In genomic region chr11:46936138-46937110, GRCh38 we compare ENCODE assay signal across 8 cellular contexts. TPM values are rescaled to one million over a fixed set of nuclear protein-coding genes. Genes with fewer than 3 reads are reported as not detected.
A peak's percentile ranks its signal among the peaks of the same experiment; 100 is the strongest.
DNase-seq lines count a peak whose midpoint lies in the region; ATAC-seq and TF ChIP-seq lines count a peak whose summit lies in the region.

A gene with protein sequence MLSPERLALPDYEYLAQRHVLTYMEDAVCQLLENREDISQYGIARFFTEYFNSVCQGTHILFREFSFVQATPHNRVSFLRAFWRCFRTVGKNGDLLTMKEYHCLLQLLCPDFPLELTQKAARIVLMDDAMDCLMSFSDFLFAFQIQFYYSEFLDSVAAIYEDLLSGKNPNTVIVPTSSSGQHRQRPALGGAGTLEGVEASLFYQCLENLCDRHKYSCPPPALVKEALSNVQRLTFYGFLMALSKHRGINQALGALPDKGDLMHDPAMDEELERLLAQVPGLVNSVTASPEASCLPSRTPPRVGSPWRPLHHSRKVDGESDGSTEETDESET (plus strand): TSS chr11:46936761. CDS start chr11:46936806, 45 bp downstream.

- no peaks in the 10 kb centered on the region for H3K9me3 Mint-ChIP-seq in type B pancreatic cell

- peaks cover 8% of the 10 kb centered on the region for H3K36me3 Mint-ChIP-seq in type B pancreatic cell

- no peaks in the 10 kb centered on the region for H3K27me3 Mint-ChIP-seq in type B pancreatic cell

- H3K4me1 Mint-ChIP-seq in type B pancreatic cell (ENCODE audit: unreplicated experiment), result peaks cover 12% of the 10 kb centered on the region

- TF ChIP-seq CTCF in GM12865 (IDR thresholded peaks at IDR 0.05; ENCODE audit: insufficient read depth, low read depth, low read length, missing control alignments) (no peak), heart right ventricle (IDR thresholded peaks at IDR 0.05) (no peak), type B pancreatic cell (conservative IDR thresholded peaks at IDR 0.05) (no peak)

- WGBS in heart right ventricle, 2 donors, result 21% methylated on average over 41 of the region's 41 CpGs

- peaks cover 0 to 18% (median 10%) of the 10 kb centered on the region in 9 donors for H3K4me1 ChIP-seq in heart right ventricle

- peak within 1 kb of the TSS; percentile 99 for H3K4me3 Mint-ChIP-seq in type B pancreatic cell

- ATAC-seq in HG02840 (IDR thresholded peaks at IDR 0.05; ENCODE audit: low FRiP score, unreplicated experiment) (peak; percentile 91), heart right ventricle (peak; percentile 93 to 100 (median 96))

- H3K4me3 ChIP-seq in GM12865 (ENCODE audit: low read depth, low read length) (peak within 1 kb of the TSS; percentile 86), heart right ventricle (peak within 1 kb of the TSS; percentile 33 to 73 (median 62))

- DNase-seq in GM12865 (ENCODE audit: low read depth), result peak; percentile 96
- DNase-seq in NCI-H146 (lab: John Stamatoyannopoulos, UW), result peak; percentile 94
- DNase-seq in amniotic epithelial cell (ENCODE audit: low read depth), result peak; percentile 90
- peak; percentile 92 for DNase-seq in heart right ventricle
- peak; percentile 85 to 98 (median 90) for DNase-seq in posterior cingulate gyrus
- peak; percentile 92 for DNase-seq in type B pancreatic cell (ENCODE audit: extremely low spot score, unreplicated experiment)

- peaks cover 0 to 9% (median 0%) of the 10 kb centered on the region in 9 donors for H3K36me3 ChIP-seq in heart right ventricle

- H3K9me3 ChIP-seq in heart right ventricle, result no peaks in the 10 kb centered on the region

- H3K27me3 ChIP-seq in heart right ventricle, result peaks cover 0 to 5% (median 0%) of the 10 kb centered on the region in 7 donors

- peak within 1 kb of the TSS in 7 of 10 donors; percentile 38 to 67 (median 54) for H3K27ac ChIP-seq in heart right ventricle

- intact Hi-C loops in T-helper 1 cell treated with Interleukin-12 subunit alpha and Interleukin-12 subunit beta and Interleukin-4 antibody, amounts not matched to agents 30 ng/mL and 1 ng/mL, for 36 hours (cut with micrococcal nuclease), result loop anchor here (1.0 kb wide), 7 partner anchors 16 to 643 kb away; partner anchors contain the start of genes ACP2, ARHGAP1, NDUFS3 and SLC39A13
- intact Hi-C loops in heart right ventricle (cut with DNase I) (loop anchor here in 2 of 10 donors (5.0 to 10.0 kb wide), 2 partner anchors 68 to 216 kb away; no protein-coding TSS in a partner anchor), posterior cingulate gyrus (cut with DNase I) (no loop called here)

- H3K27ac Mint-ChIP-seq in type B pancreatic cell, result peak within 1 kb of the TSS; percentile 96

RNA-seq across cellular contexts. Expression of the gene that starts here (rescaled TPM):
- total RNA-seq in T-helper 1 cell treated with Interleukin-12 subunit alpha and Interleukin-12 subunit beta and Interleukin-4 antibody, amounts not matched to agents 30 ng/mL and 1 ng/mL, for 36 hours, result 20.4 and 21.5 TPM in 2 replicates
- total RNA-seq in heart right ventricle (10 to 100 TPM; 12.7 to 19.4 (median 16.7) TPM), type B pancreatic cell (ENCODE audit: low replicate concordance) (34.0 and 44.4 TPM in 2 replicates)
- polyA plus RNA-seq in heart right ventricle, result 10 to 100 TPM; 10.2 to 26.7 TPM

Comparison
In these comparisons a context has a peak if more than half of its experiments do, and no peak if none do; other contexts are left out.
1. Peak in every context shown above with its lines: DNase-seq, ATAC-seq, H3K4me3 ChIP-seq and H3K27ac ChIP-seq.